Comparison of ENCODE assay signal across 1 cellular context in the genomic region with DNA sequence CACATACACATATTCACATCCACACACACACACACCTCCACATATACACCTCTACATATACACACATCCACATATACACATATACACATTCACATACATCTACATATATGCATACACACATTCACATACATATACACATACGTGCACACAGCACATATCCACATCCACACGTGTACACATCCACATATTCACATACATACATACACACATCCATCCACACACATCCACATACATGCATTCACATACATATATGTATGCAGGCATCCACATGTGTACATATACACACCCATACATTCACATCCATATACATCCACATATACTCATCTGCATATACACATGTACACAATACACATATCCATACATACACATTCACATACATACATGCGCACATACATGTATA.
TF ChIP-seq lines count a peak whose summit lies in the region.

No MANE protein-coding gene starts in this region.

TF ChIP-seq in A549, 52 proteins besides CTCF, POLR2A, EP300 and RAD21 (continued from another document):
- TF ChIP-seq ATOH8 (CRISPR knock-in tag; IDR thresholded peaks at IDR 0.05; ENCODE audit: low read depth) (no peak), ZC3H11A (IDR thresholded peaks at IDR 0.05) (no peak), PBX3 (IDR thresholded peaks at IDR 0.05) (no peak), TFCP2L1 (CRISPR knock-in tag; IDR thresholded peaks at IDR 0.05) (no peak), SMC3 (IDR thresholded peaks at IDR 0.05) (no peak), CHD4 (IDR thresholded peaks at IDR 0.05; ENCODE audit: borderline replicate concordance) (no peak)
